20 cellular contexts compared by ENCODE assay signal in genomic region chr4:3871881-3872833, GRCh38.
DNase-seq lines count a peak whose midpoint lies in the region; TF ChIP-seq lines count a peak whose summit lies in the region.
"Had no signal": no experiment of that assay in that cellular context is flagged by ENCODE, and none has a peak within 500 bp of the region (broad histone marks: within the 10 kb centered on the region; RNA-seq: fewer than 3 reads in every experiment).

No MANE protein-coding gene starts in this region.

- no peak overlapping the region for H3K14ac ChIP-seq in neuronal stem cell (ENCODE audit: low read length)

- H4K8ac ChIP-seq in neuronal stem cell (ENCODE audit: low read depth, low read length): no peak overlapping the region

- DNase-seq in NT2/D1 (ENCODE audit: low read depth, low spot score) (no peak), glutamatergic neuron (peak; percentile 19), neuronal stem cell (ENCODE audit: low spot score) (no peak), NCI-H2171 (lab: John Stamatoyannopoulos, UW) (no peak), NCI-H187 (lab: John Stamatoyannopoulos, UW) (no peak), NCI-H82 (lab: John Stamatoyannopoulos, UW) (no peak), activated T-cell treated with anti-CD3 and anti-CD28 coated beads for 4 hours (no peak)
- DNase-seq: activated naive CD4-positive, alpha-beta T cell; brain microvascular endothelial cell; C1 segment of cervical spinal cord; DMS79 treated with DMSO at 0.1 percent for 48 hours; KG1; mesenchymal stem cell; NCI-H510A treated with DMSO at 0.1 percent for 48 hours; occipital lobe; PC-9; small intestine; stomach had no signal

- H3K18ac ChIP-seq in neuronal stem cell (ENCODE audit: low read length): peak overlapping the region; percentile 88

- H3K27me3 ChIP-seq in NT2/D1 (ENCODE audit: insufficient read depth, insufficient read length) (peaks cover 48% of the 10 kb centered on the region), neuronal stem cell (ENCODE audit: control insufficient read depth in 3 of 3, insufficient read depth in 3 of 3, low read depth in 1 of 3, low read length in 3 of 3) (peaks cover 9 to 81% (median 38%) of the 10 kb centered on the region in 3 experiments)

- peaks cover 3% of the 10 kb centered on the region; the same call in 1 of the 2 replicates for H3K4me1 ChIP-seq in ES-I3 (ENCODE audit: insufficient read depth, low read length)
- H3K4me1 ChIP-seq in NT2/D1 (ENCODE audit: insufficient read depth, insufficient read length): peaks cover 22% of the 10 kb centered on the region
- H3K4me1 ChIP-seq in neuronal stem cell (ENCODE audit: control insufficient read depth in 2 of 2, insufficient read depth in 1 of 2, low read depth in 1 of 2, low read length in 2 of 2): peaks cover 0 to 11% of the 10 kb centered on the region in 2 donors
- H3K4me1 ChIP-seq: HAP-1 had no signal

- H2BK12ac ChIP-seq in neuronal stem cell (ENCODE audit: low read length): no peak overlapping the region

- no peak overlapping the region for H3K27ac Mint-ChIP-seq in glutamatergic neuron (ENCODE audit: unreplicated experiment)

- peak overlapping the region; percentile 62 for H2BK15ac ChIP-seq in neuronal stem cell (ENCODE audit: low read length)

- H3K9me3 ChIP-seq in ES-I3 (ENCODE audit: control insufficient read depth, insufficient read depth, low read length): no peaks in the 10 kb centered on the region
- peaks cover 17% of the 10 kb centered on the region; the same call in 1 of the 2 replicates for H3K9me3 ChIP-seq in NT2/D1 (ENCODE audit: insufficient read depth, low read length)
- peaks cover 0 to 4% of the 10 kb centered on the region in 2 donors for H3K9me3 ChIP-seq in neuronal stem cell (replicated peaks in 1 of 2; ENCODE audit: control insufficient read depth in 2 of 2, insufficient read depth in 1 of 2, low read depth in 1 of 2, low read length in 2 of 2)
- H3K9me3 ChIP-seq: HAP-1 had no signal

- TF ChIP-seq CTCF in glutamatergic neuron (IDR thresholded peaks at IDR 0.05; ENCODE audit: partially characterized antibody, unreplicated experiment): no peak

- H2AK5ac ChIP-seq in neuronal stem cell (ENCODE audit: low read depth, low read length): peak overlapping the region; percentile 86

- H3K9ac ChIP-seq in ES-I3 (ENCODE audit: low read depth, low read length): peak overlapping the region; percentile 49
- H3K9ac ChIP-seq in NT2/D1 (ENCODE audit: insufficient read length, low read depth): peak overlapping the region; percentile 77
- peak overlapping the region; percentile 65 for H3K9ac ChIP-seq in neuronal stem cell (ENCODE audit: low read depth, low read length, poor library complexity)

- H3K36me3 ChIP-seq in ES-I3 (ENCODE audit: insufficient read depth, low read length) (no peaks in the 10 kb centered on the region), NT2/D1 (ENCODE audit: insufficient read depth, insufficient read length, low read length) (no peaks in the 10 kb centered on the region), neuronal stem cell (replicated peaks in 1 of 2; ENCODE audit: control insufficient read depth in 2 of 2, insufficient read depth in 2 of 2, low read length in 2 of 2) (no peaks in the 10 kb centered on the region)
- H3K36me3 ChIP-seq: brain microvascular endothelial cell, HAP-1, stomach had no signal

- H3K27me3 Mint-ChIP-seq in glutamatergic neuron (ENCODE audit: unreplicated experiment): peaks cover 15% of the 10 kb centered on the region

- H3K36me3 Mint-ChIP-seq in glutamatergic neuron (ENCODE audit: unreplicated experiment): peaks cover 4% of the 10 kb centered on the region

- H3K9me3 Mint-ChIP-seq in glutamatergic neuron (ENCODE audit: unreplicated experiment): peaks cover 5% of the 10 kb centered on the region

- H2BK5ac ChIP-seq in neuronal stem cell (ENCODE audit: low read length): no peak overlapping the region

- no peak overlapping the region for H2AFZ ChIP-seq in neuronal stem cell (ENCODE audit: low read length)
- H2AFZ ChIP-seq: PC-9 had no signal

- H3K4me1 Mint-ChIP-seq in glutamatergic neuron (ENCODE audit: low read depth, unreplicated experiment): peaks cover 6% of the 10 kb centered on the region

- H3K79me1 ChIP-seq in neuronal stem cell (ENCODE audit: low read depth, low read length): peaks cover 4% of the 10 kb centered on the region

- H3K4me2 ChIP-seq in neuronal stem cell (ENCODE audit: insufficient read depth, low read length, poor library complexity, severe bottlenecking): peak overlapping the region; percentile 37
- H3K4me2 ChIP-seq: PC-9 had no signal

- H3K4me3 Mint-ChIP-seq in glutamatergic neuron (ENCODE audit: unreplicated experiment): peak overlapping the region; percentile 46

- H2BK120ac ChIP-seq in neuronal stem cell (ENCODE audit: low read depth, low read length): no peak overlapping the region

- H3K23ac ChIP-seq in neuronal stem cell (ENCODE audit: low read depth, low read length, poor library complexity): peak overlapping the region; percentile 87

- no peak overlapping the region for H3K4ac ChIP-seq in neuronal stem cell (ENCODE audit: low read length)

- no peak overlapping the region for H4K91ac ChIP-seq in neuronal stem cell (ENCODE audit: low read depth, low read length, poor library complexity)

- no peak overlapping the region for H3K27ac ChIP-seq in neuronal stem cell (replicated peaks; ENCODE audit: low read length)
- H3K27ac ChIP-seq: brain microvascular endothelial cell, PC-9, stomach had no signal

- WGBS in neuronal stem cell (ENCODE audit: extremely low coverage in 2 of 2, insufficient read length in 2 of 2, insufficient replicate concordance in 1 of 2), 2 donors: no CpG with 5 or more reads among the region's 59 CpGs

- H3K4me3 ChIP-seq in NT2/D1 (ENCODE audit: insufficient read length, low read depth) (peak overlapping the region; percentile 45), neuronal stem cell (ENCODE audit: low read length in 2 of 2) (peak overlapping the region in 1 of 2 donors; percentile 61)
- H3K4me3 ChIP-seq: HAP-1, PC-9 had no signal
